In genomic region chr19:56637976-56638555, GRCh38 we compare ENCODE assay signal across 8 cellular contexts. TPM values are rescaled to one million over a fixed set of nuclear protein-coding genes. Genes with fewer than 3 reads are reported as not detected.
A peak's percentile ranks its signal among the peaks of the same experiment; 100 is the strongest.
DNase-seq lines count a peak whose midpoint lies in the region; ATAC-seq, FAIRE-seq and TF ChIP-seq lines count a peak whose summit lies in the region.

No MANE protein-coding gene starts in this region.

- H4K20me1 ChIP-seq in K562 (replicated peaks; ENCODE audit: control insufficient read depth, insufficient read depth, low read length), result no peaks in the 10 kb centered on the region

- no peak for TF ChIP-seq POLR2A in K562 (conservative IDR thresholded peaks at IDR 0.05)
- no peak for TF ChIP-seq POLR2A in suprapubic skin (IDR thresholded peaks at IDR 0.05)

- peaks cover 13% of the 10 kb centered on the region for H3K9me3 Mint-ChIP-seq in glutamatergic neuron (ENCODE audit: unreplicated experiment)

- no peak overlapping the region for H3K27ac ChIP-seq in K562 (ENCODE audit: extremely low read depth, low read depth, low read length)
- no peak overlapping the region for H3K27ac ChIP-seq in suprapubic skin

- intact Hi-C loops in K562 (cut with micrococcal nuclease), result no loop called here

- H3K27me3 ChIP-seq in K562 (ENCODE audit: control insufficient read depth in 2 of 2, insufficient read depth in 2 of 2, low read length in 2 of 2) (no peaks in the 10 kb centered on the region), suprapubic skin (peaks cover 12% of the 10 kb centered on the region)

- no peaks in the 10 kb centered on the region for H3K79me2 ChIP-seq in K562 (ENCODE audit: control insufficient read depth, insufficient read depth, low read length)

- H3K27me3 Mint-ChIP-seq in glutamatergic neuron (ENCODE audit: unreplicated experiment), result peaks cover 3% of the 10 kb centered on the region

- TF ChIP-seq RAD21 in K562 (CRISPR knock-in tag; conservative IDR thresholded peaks at IDR 0.05 in 1 of 2, IDR thresholded peaks at IDR 0.05 in 1 of 2), result no peak

- no peaks in the 10 kb centered on the region for H3K4me1 ChIP-seq in K562 (replicated peaks in 1 of 2; ENCODE audit: control insufficient read depth in 2 of 2, insufficient read depth in 2 of 2, low read length in 2 of 2)
- no peaks in the 10 kb centered on the region for H3K4me1 ChIP-seq in suprapubic skin

- no peak overlapping the region for H3K4me3 ChIP-seq in K562
- no peak overlapping the region for H3K4me3 ChIP-seq in suprapubic skin

- no peak overlapping the region for H3K27ac Mint-ChIP-seq in glutamatergic neuron (ENCODE audit: unreplicated experiment)

- peaks cover 30% of the 10 kb centered on the region for H3K36me3 Mint-ChIP-seq in glutamatergic neuron (ENCODE audit: unreplicated experiment)

- no TSS peak for BruUV-seq in K562 (replicated peaks; lab: Mats Ljungman, UMichigan)

- no peaks in the 10 kb centered on the region for H3K9me1 ChIP-seq in K562 (ENCODE audit: control insufficient read depth, insufficient read depth, low read length)

- H3K4me3 Mint-ChIP-seq in glutamatergic neuron (ENCODE audit: unreplicated experiment), result no peak overlapping the region

- 4% methylated on average over 19 of the region's 21 CpGs for WGBS in K562 (ENCODE audit: insufficient coverage, low coverage, missing lambda C conversion rate)
- WGBS in suprapubic skin, result 21% methylated on average over 11 of the region's 21 CpGs

- ATAC-seq in K562, result peak; percentile 77

- H3K4me2 ChIP-seq in K562 (ENCODE audit: insufficient read depth, low read length), result no peak overlapping the region

- TF ChIP-seq EP300 in K562 (IDR thresholded peaks at IDR 0.05; ENCODE audit: low read length) (no peak), suprapubic skin (IDR thresholded peaks at IDR 0.05) (no peak)

- TF ChIP-seq CTCF in K562 (IDR thresholded peaks at IDR 0.05 in 2 of 3, conservative IDR thresholded peaks at IDR 0.05 in 1 of 3; ENCODE audit: insufficient read depth in 2 of 3, low read depth in 1 of 3, low read length in 3 of 3), result no peak
- TF ChIP-seq CTCF in suprapubic skin (IDR thresholded peaks at IDR 0.05), result no peak
- no peak for TF ChIP-seq CTCF in glutamatergic neuron (IDR thresholded peaks at IDR 0.05; ENCODE audit: partially characterized antibody, unreplicated experiment)

- peaks cover 1% of the 10 kb centered on the region; the same call in 1 of the 2 replicates for H3K9me3 ChIP-seq in K562 (replicated peaks; ENCODE audit: control insufficient read depth, insufficient read depth, low read depth, low read length)
- H3K9me3 ChIP-seq in suprapubic skin, result peaks cover 22% of the 10 kb centered on the region

- in situ Hi-C loops in K562 (cut with MboI), result no loop called here

- H2AFZ ChIP-seq in K562 (ENCODE audit: low read depth, low read length), result no peak overlapping the region

- H3K4me1 Mint-ChIP-seq in glutamatergic neuron (ENCODE audit: low read depth, unreplicated experiment), result no peaks in the 10 kb centered on the region

- FAIRE-seq in K562 (lab: Jason Lieb, UNC), result no peak

- DNase-seq in GDM1 (lab: John Stamatoyannopoulos, UW), result peak; percentile 72
- peak; percentile 68 for DNase-seq in NCI-H460 (ENCODE audit: extremely low read depth, low read depth)
- DNase-seq in K562 (ENCODE audit: extremely low read depth in 1 of 4, low spot score in 3 of 4), result peak; percentile 51 to 66 (median 58)
- peak; percentile 93 for DNase-seq in iPS-NIHi7 (ENCODE audit: extremely low spot score)
- DNase-seq in stimulated activated CD4-positive, alpha-beta T cell treated with anti-CD3 and anti-CD28 coated beads, Interleukin-15, amount 100 ng/mL, for 48 hours (ENCODE audit: low read depth in 2 of 2), result peak; percentile 18 to 30
- no peak for DNase-seq in suprapubic skin (ENCODE audit: low spot score in 2 of 2)
- no peak for DNase-seq in glutamatergic neuron
- no peak for DNase-seq in DMS79 (lab: John Stamatoyannopoulos, UW)

- CTCF ChIA-PET in K562 (lab: Yijun Ruan, JAX; ENCODE audit: low intra/inter-chr PET ratio), result no interaction called here

- POLR2A ChIA-PET in K562 (lab: Yijun Ruan, JAX), result interaction anchor here (0.7 kb wide), 2 partner anchors 34 to 752 kb away, joined by 3 read pairs; partner anchors contain the start of gene ZNF548

- no peak overlapping the region for H3K9ac ChIP-seq in K562 (ENCODE audit: insufficient read depth in 1 of 2, low read depth in 2 of 2, low read length in 2 of 2)

- no peaks in the 10 kb centered on the region for H3K36me3 ChIP-seq in K562 (ENCODE audit: control insufficient read depth, insufficient read depth, low read length)
- H3K36me3 ChIP-seq in suprapubic skin, result no peaks in the 10 kb centered on the region

TF ChIP-seq in K562, 482 proteins besides CTCF, POLR2A, EP300 and RAD21 (continues in another document):
- no peak for TF ChIP-seq ZNF830 (CRISPR knock-in tag; IDR thresholded peaks at IDR 0.05)
- peak; percentile 60; the same call in 1 of the 2 replicates for TF ChIP-seq SMAD4 (CRISPR knock-in tag; conservative IDR thresholded peaks at IDR 0.05)

RNA-seq across cellular contexts. Expression of gene SMIM17, which starts 4.9 kb away (rescaled TPM):
- 0.20 and 0.40 TPM in 2 replicates for total RNA-seq in NCI-H460 (2014; rRNA removed; shearing (Covaris generic))
- polyA plus RNA-seq in NCI-H460 (2014; cell fraction: nucleus; rRNA removed), result 0.18 TPM in 1 of 2 replicates, not detected in the other
- not detected in 2 replicates for total RNA-seq in K562 (2011; cell fraction: chromatin; rRNA removed; ENCODE audit: low replicate concordance)
- not detected in 2 replicates for total RNA-seq in K562 (2011; cell fraction: nucleolus; rRNA removed)
- not detected in 2 replicates for total RNA-seq in K562 (2011; cell fraction: nucleoplasm; rRNA removed)
- total RNA-seq in K562 (2014; rRNA removed) (not detected in 2 replicates), K562 (2014; rRNA removed; fragmentation: Illumina TruSeq; extraction: Trizol) (not detected in 2 replicates), K562 (2015; rRNA removed; fragmentation: Illumina TruSeq; extraction: Trizol) (not detected in 2 replicates), K562 (2021) (not detected in 2 replicates), suprapubic skin (1 to 10 TPM in 1 of 4 donors, not detected in 3; 1.8 TPM), glutamatergic neuron (ENCODE audit: unreplicated experiment) (2.7 TPM)
- polyA plus RNA-seq in K562 (2011; rRNA removed) (not detected in 2 replicates), K562 (2014; fragmentation: Illumina TruSeq; extraction: Trizol) (not detected in 2 replicates), K562 (2014; fragmentation: Nextera tagmentation; extraction: Ambion mirVana) (not detected), K562 (2014; rRNA removed) (not detected in 2 replicates)
- not detected in 2 replicates for polyA plus RNA-seq in K562 (2011; cell fraction: cytosol; rRNA removed)
- not detected in 2 replicates for polyA plus RNA-seq in K562 (2011; cell fraction: nucleus; rRNA removed)
- not detected in 2 replicates for polyA plus RNA-seq in K562 (2012)
- polyA minus RNA-seq in K562 (2011; rRNA and poly(A)+ RNA removed), result not detected in 2 replicates
- not detected in 2 replicates for polyA minus RNA-seq in K562 (2011; cell fraction: cytosol; rRNA and poly(A)+ RNA removed)
- not detected in 2 replicates for polyA minus RNA-seq in K562 (2011; cell fraction: nucleus; rRNA and poly(A)+ RNA removed)

RNA-seq across cellular contexts. Expression of gene ZNF835, which starts 33.5 kb away (rescaled TPM):
- total RNA-seq in NCI-H460 (2014; rRNA removed; shearing (Covaris generic)), result not detected in 2 replicates
- not detected in 2 replicates for polyA plus RNA-seq in NCI-H460 (2014; cell fraction: nucleus; rRNA removed)
- total RNA-seq in K562 (2011; cell fraction: chromatin; rRNA removed; ENCODE audit: low replicate concordance), result not detected in 2 replicates
- total RNA-seq in K562 (2011; cell fraction: nucleolus; rRNA removed), result 0.13 TPM in 1 of 2 replicates, not detected in the other
- not detected in 2 replicates for total RNA-seq in K562 (2011; cell fraction: nucleoplasm; rRNA removed)
- not detected in 2 replicates for total RNA-seq in K562 (2014; rRNA removed)
- total RNA-seq in K562 (2014; rRNA removed; fragmentation: Illumina TruSeq; extraction: Trizol), result not detected in 2 replicates
- not detected in 2 replicates for total RNA-seq in K562 (2015; rRNA removed; fragmentation: Illumina TruSeq; extraction: Trizol)
- total RNA-seq in K562 (2021), result not detected in 2 replicates
- not detected in 2 replicates for polyA plus RNA-seq in K562 (2011; rRNA removed)
- 0.12 TPM in 1 of 2 replicates, not detected in the other for polyA plus RNA-seq in K562 (2011; cell fraction: cytosol; rRNA removed)
- polyA plus RNA-seq in K562 (2011; cell fraction: nucleus; rRNA removed), result not detected in 2 replicates
- not detected in 2 replicates for polyA plus RNA-seq in K562 (2012)
- not detected in 2 replicates for polyA plus RNA-seq in K562 (2014; fragmentation: Illumina TruSeq; extraction: Trizol)
- not detected for polyA plus RNA-seq in K562 (2014; fragmentation: Nextera tagmentation; extraction: Ambion mirVana)
- polyA plus RNA-seq in K562 (2014; rRNA removed), result not detected in 2 replicates
- polyA minus RNA-seq in K562 (2011; rRNA and poly(A)+ RNA removed), result 0.07 TPM in 1 of 2 replicates, not detected in the other
- not detected in 2 replicates for polyA minus RNA-seq in K562 (2011; cell fraction: cytosol; rRNA and poly(A)+ RNA removed)
- polyA minus RNA-seq in K562 (2011; cell fraction: nucleus; rRNA and poly(A)+ RNA removed), result not detected in 2 replicates
- 1 to 10 TPM in 3 of 4 donors, under 1 TPM in 1; 0.34 to 2.0 (median 1.5) TPM for total RNA-seq in suprapubic skin
- 2.7 TPM for total RNA-seq in glutamatergic neuron (ENCODE audit: unreplicated experiment)

RNA-seq across cellular contexts. Expression of gene ZNF71, which starts 43.0 kb away (rescaled TPM):
- 4.5 and 5.0 TPM in 2 replicates for total RNA-seq in NCI-H460 (2014; rRNA removed; shearing (Covaris generic))
- 5.5 and 7.5 TPM in 2 replicates for polyA plus RNA-seq in NCI-H460 (2014; cell fraction: nucleus; rRNA removed)
- total RNA-seq in K562 (2011; cell fraction: chromatin; rRNA removed; ENCODE audit: low replicate concordance), result 0.07 and 0.28 TPM in 2 replicates
- total RNA-seq in K562 (2011; cell fraction: nucleolus; rRNA removed), result 0.17 and 0.39 TPM in 2 replicates
- total RNA-seq in K562 (2011; cell fraction: nucleoplasm; rRNA removed), result 0.76 TPM in 1 of 2 replicates, not detected in the other
- total RNA-seq in K562 (2014; rRNA removed) (0.05 and 0.08 TPM in 2 replicates), K562 (2014; rRNA removed; fragmentation: Illumina TruSeq; extraction: Trizol) (0.04 and 0.29 TPM in 2 replicates), K562 (2015; rRNA removed; fragmentation: Illumina TruSeq; extraction: Trizol) (0.04 and 0.07 TPM in 2 replicates), K562 (2021) (0.13 and 0.16 TPM in 2 replicates), suprapubic skin (10 to 100 TPM in 1 of 4 donors, 1 to 10 TPM in 3; 5.0 to 15.9 (median 7.5) TPM), glutamatergic neuron (ENCODE audit: unreplicated experiment) (48.2 TPM)
- polyA plus RNA-seq in K562 (2011; rRNA removed) (0.06 and 0.18 TPM in 2 replicates), K562 (2014; fragmentation: Illumina TruSeq; extraction: Trizol) (0.22 TPM in 1 of 2 replicates, not detected in the other), K562 (2014; fragmentation: Nextera tagmentation; extraction: Ambion mirVana) (not detected), K562 (2014; rRNA removed) (0.03 TPM in 1 of 2 replicates, not detected in the other)
- polyA plus RNA-seq in K562 (2011; cell fraction: cytosol; rRNA removed), result 0.25 and 0.29 TPM in 2 replicates
- polyA plus RNA-seq in K562 (2011; cell fraction: nucleus; rRNA removed), result 0.03 and 0.20 TPM in 2 replicates
- polyA plus RNA-seq in K562 (2012), result 0.10 TPM in 2 replicates
- polyA minus RNA-seq in K562 (2011; rRNA and poly(A)+ RNA removed), result 0.07 and 0.36 TPM in 2 replicates
- polyA minus RNA-seq in K562 (2011; cell fraction: cytosol; rRNA and poly(A)+ RNA removed), result not detected in 2 replicates
- polyA minus RNA-seq in K562 (2011; cell fraction: nucleus; rRNA and poly(A)+ RNA removed), result 0.44 TPM in 1 of 2 replicates, not detected in the other

Comparison
In these comparisons a context has a peak if more than half of its experiments do, and no peak if none do; other contexts are left out.
1. DNase-seq: peak in GDM1 (single experiment), NCI-H460 (single experiment), K562 (4 of 4), iPS-NIHi7 (single experiment) and stimulated activated CD4-positive, alpha-beta T cell treated with anti-CD3 and anti-CD28 coated beads, Interleukin-15, amount 100 ng/mL, for 48 hours (2 of 2); none in suprapubic skin (0 of 2), glutamatergic neuron (single experiment) and DMS79 (single experiment).